In the genomic region with DNA sequence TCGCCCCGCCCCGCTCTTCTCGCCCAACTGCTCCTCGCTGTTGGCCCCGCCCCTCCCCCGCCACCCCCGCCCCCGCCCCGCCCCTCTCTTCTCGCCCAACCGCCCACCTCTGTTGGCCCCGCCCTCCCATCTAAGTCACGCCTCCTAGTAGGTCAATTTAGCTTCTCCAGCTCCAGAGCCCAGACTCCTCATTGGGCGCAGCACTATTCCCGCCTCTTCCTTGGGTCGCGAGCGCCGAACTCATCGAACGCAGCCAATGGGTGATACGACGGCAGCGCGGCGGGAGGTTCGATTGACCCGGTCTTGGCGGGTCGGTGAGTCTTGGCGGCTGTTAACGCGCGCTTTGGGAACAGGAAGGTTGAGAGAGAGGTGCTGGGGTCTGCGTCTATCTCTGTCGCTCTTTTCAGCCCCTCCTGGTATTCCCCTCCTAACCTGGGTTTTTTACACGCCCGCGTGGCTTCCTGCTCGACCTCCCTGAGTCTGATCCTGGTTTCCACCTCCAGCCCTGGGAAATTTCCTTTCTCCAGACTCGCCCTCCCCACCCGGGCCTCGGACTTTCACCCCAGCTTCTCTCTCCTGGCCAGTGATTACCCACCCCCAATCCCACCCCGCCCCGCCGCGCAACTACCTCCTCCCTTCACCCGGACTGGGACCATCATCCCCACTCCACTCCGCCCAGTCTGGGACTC, we compare ENCODE assay signal across 1 cellular context.
A peak's percentile ranks its signal among the peaks of the same experiment; 100 is the strongest.
TF ChIP-seq lines count a peak whose summit lies in the region.

A gene (plus strand): TSS at position 331 of the 689 bp plus-strand sequence. CDS start 643 bp downstream, outside the sequence.

TF ChIP-seq in K562, 482 proteins besides CTCF, POLR2A, EP300 and RAD21 (continued from another document and continues in another):
- TF ChIP-seq CHD4 (IDR thresholded peaks at IDR 0.05; ENCODE audit: insufficient read depth, insufficient replicate concordance, low read depth, low read length, poor library complexity, severe bottlenecking) (no peak), CHD1 (IDR thresholded peaks at IDR 0.05; ENCODE audit: low read length) (no peak), JUND (IDR thresholded peaks at IDR 0.05; ENCODE audit: borderline replicate concordance, low read depth, low read length) (peak; percentile 81), JUND (tag; IDR thresholded peaks at IDR 0.05; ENCODE audit: borderline replicate concordance, low read depth, low read length) (no peak; the same call in 2 of the 3 replicates), OTX1 (CRISPR knock-in tag; IDR thresholded peaks at IDR 0.05) (no peak), THRAP3 (IDR thresholded peaks at IDR 0.05; ENCODE audit: borderline replicate concordance) (no peak), MCM5 (IDR thresholded peaks at IDR 0.05; ENCODE audit: low read depth) (no peak), NCOR1 (IDR thresholded peaks at IDR 0.05) (0 out of 2 replicates have a peak, but pooled peaks have one; percentile 47), JUN (IDR thresholded peaks at IDR 0.05; ENCODE audit: borderline replicate concordance, low read depth, low read length) (peak; percentile 45; the same call in 1 of the 2 replicates), JUN (CRISPR knock-in tag; IDR thresholded peaks at IDR 0.05; ENCODE audit: borderline replicate concordance) (no peak), COPS2 (conservative IDR thresholded peaks at IDR 0.05) (no peak), ESRRB (CRISPR knock-in tag; IDR thresholded peaks at IDR 0.05; ENCODE audit: borderline replicate concordance) (no peak), ZNF175 (CRISPR knock-in tag; IDR thresholded peaks at IDR 0.05; ENCODE audit: low read depth) (no peak), KLF13 (tag; IDR thresholded peaks at IDR 0.05; ENCODE audit: borderline replicate concordance, low read depth) (peak; percentile 67; the same call in 1 of the 2 replicates), HDAC1 (IDR thresholded peaks at IDR 0.05) (peak; percentile 87 to 99; a peak in 3 of 4 replicates), C11orf30 (IDR thresholded peaks at IDR 0.05; ENCODE audit: low read depth) (peak; percentile 95)
- TF ChIP-seq, protein P1, sequence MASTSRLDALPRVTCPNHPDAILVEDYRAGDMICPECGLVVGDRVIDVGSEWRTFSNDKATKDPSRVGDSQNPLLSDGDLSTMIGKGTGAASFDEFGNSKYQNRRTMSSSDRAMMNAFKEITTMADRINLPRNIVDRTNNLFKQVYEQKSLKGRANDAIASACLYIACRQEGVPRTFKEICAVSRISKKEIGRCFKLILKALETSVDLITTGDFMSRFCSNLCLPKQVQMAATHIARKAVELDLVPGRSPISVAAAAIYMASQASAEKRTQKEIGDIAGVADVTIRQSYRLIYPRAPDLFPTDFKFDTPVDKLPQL (IDR thresholded peaks at IDR 0.05; ENCODE audit: extremely low read depth, insufficient read length): peak; percentile 23
- TF ChIP-seq, protein P2, sequence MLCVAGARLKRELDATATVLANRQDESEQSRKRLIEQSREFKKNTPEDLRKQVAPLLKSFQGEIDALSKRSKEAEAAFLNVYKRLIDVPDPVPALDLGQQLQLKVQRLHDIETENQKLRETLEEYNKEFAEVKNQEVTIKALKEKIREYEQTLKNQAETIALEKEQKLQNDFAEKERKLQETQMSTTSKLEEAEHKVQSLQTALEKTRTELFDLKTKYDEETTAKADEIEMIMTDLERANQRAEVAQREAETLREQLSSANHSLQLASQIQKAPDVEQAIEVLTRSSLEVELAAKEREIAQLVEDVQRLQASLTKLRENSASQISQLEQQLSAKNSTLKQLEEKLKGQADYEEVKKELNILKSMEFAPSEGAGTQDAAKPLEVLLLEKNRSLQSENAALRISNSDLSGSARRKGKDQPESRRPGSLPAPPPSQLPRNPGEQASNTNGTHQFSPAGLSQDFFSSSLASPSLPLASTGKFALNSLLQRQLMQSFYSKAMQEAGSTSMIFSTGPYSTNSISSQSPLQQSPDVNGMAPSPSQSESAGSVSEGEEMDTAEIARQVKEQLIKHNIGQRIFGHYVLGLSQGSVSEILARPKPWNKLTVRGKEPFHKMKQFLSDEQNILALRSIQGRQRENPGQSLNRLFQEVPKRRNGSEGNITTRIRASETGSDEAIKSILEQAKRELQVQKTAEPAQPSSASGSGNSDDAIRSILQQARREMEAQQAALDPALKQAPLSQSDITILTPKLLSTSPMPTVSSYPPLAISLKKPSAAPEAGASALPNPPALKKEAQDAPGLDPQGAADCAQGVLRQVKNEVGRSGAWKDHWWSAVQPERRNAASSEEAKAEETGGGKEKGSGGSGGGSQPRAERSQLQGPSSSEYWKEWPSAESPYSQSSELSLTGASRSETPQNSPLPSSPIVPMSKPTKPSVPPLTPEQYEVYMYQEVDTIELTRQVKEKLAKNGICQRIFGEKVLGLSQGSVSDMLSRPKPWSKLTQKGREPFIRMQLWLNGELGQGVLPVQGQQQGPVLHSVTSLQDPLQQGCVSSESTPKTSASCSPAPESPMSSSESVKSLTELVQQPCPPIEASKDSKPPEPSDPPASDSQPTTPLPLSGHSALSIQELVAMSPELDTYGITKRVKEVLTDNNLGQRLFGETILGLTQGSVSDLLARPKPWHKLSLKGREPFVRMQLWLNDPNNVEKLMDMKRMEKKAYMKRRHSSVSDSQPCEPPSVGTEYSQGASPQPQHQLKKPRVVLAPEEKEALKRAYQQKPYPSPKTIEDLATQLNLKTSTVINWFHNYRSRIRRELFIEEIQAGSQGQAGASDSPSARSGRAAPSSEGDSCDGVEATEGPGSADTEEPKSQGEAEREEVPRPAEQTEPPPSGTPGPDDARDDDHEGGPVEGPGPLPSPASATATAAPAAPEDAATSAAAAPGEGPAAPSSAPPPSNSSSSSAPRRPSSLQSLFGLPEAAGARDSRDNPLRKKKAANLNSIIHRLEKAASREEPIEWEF (CRISPR knock-in tag; IDR thresholded peaks at IDR 0.05): no peak
- TF ChIP-seq, protein P3, sequence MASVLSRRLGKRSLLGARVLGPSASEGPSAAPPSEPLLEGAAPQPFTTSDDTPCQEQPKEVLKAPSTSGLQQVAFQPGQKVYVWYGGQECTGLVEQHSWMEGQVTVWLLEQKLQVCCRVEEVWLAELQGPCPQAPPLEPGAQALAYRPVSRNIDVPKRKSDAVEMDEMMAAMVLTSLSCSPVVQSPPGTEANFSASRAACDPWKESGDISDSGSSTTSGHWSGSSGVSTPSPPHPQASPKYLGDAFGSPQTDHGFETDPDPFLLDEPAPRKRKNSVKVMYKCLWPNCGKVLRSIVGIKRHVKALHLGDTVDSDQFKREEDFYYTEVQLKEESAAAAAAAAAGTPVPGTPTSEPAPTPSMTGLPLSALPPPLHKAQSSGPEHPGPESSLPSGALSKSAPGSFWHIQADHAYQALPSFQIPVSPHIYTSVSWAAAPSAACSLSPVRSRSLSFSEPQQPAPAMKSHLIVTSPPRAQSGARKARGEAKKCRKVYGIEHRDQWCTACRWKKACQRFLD (CRISPR knock-in tag; IDR thresholded peaks at IDR 0.05): peak; percentile 86
- TF ChIP-seq, protein P4, sequence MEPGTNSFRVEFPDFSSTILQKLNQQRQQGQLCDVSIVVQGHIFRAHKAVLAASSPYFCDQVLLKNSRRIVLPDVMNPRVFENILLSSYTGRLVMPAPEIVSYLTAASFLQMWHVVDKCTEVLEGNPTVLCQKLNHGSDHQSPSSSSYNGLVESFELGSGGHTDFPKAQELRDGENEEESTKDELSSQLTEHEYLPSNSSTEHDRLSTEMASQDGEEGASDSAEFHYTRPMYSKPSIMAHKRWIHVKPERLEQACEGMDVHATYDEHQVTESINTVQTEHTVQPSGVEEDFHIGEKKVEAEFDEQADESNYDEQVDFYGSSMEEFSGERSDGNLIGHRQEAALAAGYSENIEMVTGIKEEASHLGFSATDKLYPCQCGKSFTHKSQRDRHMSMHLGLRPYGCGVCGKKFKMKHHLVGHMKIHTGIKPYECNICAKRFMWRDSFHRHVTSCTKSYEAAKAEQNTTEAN (CRISPR knock-in tag; IDR thresholded peaks at IDR 0.05): no peak
- TF ChIP-seq, protein P5, sequence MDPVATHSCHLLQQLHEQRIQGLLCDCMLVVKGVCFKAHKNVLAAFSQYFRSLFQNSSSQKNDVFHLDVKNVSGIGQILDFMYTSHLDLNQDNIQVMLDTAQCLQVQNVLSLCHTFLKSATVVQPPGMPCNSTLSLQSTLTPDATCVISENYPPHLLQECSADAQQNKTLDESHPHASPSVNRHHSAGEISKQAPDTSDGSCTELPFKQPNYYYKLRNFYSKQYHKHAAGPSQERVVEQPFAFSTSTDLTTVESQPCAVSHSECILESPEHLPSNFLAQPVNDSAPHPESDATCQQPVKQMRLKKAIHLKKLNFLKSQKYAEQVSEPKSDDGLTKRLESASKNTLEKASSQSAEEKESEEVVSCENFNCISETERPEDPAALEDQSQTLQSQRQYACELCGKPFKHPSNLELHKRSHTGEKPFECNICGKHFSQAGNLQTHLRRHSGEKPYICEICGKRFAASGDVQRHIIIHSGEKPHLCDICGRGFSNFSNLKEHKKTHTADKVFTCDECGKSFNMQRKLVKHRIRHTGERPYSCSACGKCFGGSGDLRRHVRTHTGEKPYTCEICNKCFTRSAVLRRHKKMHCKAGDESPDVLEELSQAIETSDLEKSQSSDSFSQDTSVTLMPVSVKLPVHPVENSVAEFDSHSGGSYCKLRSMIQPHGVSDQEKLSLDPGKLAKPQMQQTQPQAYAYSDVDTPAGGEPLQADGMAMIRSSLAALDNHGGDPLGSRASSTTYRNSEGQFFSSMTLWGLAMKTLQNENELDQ (CRISPR knock-in tag; IDR thresholded peaks at IDR 0.05; ENCODE audit: borderline replicate concordance): no peak
- TF ChIP-seq, protein P6, sequence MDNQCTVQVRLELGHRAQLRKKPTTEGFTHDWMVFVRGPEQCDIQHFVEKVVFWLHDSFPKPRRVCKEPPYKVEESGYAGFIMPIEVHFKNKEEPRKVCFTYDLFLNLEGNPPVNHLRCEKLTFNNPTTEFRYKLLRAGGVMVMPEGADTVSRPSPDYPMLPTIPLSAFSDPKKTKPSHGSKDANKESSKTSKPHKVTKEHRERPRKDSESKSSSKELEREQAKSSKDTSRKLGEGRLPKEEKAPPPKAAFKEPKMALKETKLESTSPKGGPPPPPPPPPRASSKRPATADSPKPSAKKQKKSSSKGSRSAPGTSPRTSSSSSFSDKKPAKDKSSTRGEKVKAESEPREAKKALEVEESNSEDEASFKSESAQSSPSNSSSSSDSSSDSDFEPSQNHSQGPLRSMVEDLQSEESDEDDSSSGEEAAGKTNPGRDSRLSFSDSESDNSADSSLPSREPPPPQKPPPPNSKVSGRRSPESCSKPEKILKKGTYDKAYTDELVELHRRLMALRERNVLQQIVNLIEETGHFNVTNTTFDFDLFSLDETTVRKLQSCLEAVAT (IDR thresholded peaks at IDR 0.05): peak; percentile 89 to 100
- TF ChIP-seq, protein P7, sequence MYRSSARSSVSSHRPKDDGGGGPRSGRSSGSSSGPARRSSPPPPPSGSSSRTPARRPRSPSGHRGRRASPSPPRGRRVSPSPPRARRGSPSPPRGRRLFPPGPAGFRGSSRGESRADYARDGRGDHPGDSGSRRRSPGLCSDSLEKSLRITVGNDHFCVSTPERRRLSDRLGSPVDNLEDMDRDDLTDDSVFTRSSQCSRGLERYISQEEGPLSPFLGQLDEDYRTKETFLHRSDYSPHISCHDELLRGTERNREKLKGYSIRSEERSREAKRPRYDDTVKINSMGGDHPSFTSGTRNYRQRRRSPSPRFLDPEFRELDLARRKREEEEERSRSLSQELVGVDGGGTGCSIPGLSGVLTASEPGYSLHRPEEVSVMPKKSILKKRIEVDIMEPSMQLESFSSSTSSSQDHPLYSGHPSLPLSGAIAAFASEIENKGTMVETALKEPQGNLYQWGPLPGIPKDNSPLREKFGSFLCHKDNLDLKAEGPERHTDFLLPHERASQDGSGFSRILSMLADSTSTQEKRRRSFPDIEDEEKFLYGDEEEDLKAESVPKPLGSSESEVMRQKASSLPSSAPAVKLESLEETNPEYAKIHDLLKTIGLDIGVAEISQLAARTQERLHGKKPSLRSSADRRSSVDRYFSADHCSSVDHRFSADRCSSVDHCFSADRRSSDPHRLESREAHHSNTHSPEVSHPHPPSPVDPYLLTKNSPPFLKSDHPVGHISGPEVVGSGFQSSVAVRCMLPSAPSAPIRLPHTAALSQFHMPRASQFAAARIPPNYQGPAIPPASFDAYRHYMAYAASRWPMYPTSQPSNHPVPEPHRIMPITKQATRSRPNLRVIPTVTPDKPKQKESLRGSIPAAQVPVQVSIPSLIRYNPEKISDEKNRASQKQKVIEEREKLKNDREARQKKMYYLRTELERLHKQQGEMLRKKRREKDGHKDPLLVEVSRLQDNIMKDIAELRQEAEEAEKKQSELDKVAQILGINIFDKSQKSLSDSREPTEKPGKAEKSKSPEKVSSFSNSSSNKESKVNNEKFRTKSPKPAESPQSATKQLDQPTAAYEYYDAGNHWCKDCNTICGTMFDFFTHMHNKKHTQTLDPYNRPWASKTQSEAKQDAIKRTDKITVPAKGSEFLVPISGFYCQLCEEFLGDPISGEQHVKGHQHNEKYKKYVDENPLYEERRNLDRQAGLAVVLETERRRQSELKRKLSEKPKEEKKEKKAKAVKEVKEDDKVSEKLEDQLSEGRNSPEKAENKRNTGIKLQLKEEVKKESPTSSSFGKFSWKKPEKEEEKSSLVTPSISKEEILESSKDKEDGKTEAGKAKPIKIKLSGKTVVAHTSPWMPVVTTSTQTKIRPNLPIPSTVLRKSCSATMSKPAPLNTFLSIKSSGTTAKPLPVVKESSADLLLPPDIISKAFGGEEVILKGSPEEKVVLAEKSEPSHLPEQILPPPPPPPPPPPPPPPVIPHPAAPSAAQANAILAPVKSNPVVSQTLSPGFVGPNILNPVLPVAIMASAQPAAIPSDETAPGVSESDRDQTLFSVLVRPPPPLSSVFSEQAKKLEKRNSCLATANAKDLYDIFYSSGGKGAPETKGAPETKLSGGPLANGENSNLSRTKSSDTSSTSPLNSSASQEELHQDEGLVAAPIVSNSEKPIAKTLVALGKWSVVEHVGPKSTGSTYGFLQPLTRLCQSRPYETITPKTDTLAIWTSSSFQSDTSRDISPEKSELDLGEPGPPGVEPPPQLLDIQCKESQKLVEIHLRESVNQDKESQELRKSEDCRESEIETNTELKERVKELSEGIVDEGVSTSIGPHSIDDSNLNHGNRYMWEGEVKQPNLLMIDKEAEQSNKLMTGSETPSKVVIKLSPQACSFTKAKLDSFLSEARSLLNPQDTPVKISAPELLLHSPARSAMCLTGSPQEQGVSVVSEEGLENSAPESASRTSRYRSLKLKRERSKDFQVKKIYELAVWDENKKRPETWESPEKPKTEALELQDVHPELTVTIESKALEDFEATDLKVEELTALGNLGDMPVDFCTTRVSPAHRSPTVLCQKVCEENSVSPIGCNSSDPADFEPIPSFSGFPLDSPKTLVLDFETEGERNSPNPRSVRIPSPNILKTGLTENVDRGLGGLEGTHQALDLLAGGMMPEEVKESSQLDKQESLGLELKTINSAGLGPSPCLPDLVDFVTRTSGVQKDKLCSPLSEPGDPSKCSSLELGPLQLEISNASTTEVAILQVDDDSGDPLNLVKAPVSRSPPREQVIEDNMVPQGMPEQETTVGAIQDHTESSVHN (IDR thresholded peaks at IDR 0.05; ENCODE audit: borderline replicate concordance in 1 of 2, low read depth in 1 of 2): no peak
- TF ChIP-seq, protein P8, sequence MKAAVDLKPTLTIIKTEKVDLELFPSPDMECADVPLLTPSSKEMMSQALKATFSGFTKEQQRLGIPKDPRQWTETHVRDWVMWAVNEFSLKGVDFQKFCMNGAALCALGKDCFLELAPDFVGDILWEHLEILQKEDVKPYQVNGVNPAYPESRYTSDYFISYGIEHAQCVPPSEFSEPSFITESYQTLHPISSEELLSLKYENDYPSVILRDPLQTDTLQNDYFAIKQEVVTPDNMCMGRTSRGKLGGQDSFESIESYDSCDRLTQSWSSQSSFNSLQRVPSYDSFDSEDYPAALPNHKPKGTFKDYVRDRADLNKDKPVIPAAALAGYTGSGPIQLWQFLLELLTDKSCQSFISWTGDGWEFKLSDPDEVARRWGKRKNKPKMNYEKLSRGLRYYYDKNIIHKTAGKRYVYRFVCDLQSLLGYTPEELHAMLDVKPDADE (conservative IDR thresholded peaks at IDR 0.05; ENCODE audit: control insufficient read depth, low read depth, low read length): peak; percentile 89
